25 cellular contexts compared by ENCODE assay signal in the genomic region with DNA sequence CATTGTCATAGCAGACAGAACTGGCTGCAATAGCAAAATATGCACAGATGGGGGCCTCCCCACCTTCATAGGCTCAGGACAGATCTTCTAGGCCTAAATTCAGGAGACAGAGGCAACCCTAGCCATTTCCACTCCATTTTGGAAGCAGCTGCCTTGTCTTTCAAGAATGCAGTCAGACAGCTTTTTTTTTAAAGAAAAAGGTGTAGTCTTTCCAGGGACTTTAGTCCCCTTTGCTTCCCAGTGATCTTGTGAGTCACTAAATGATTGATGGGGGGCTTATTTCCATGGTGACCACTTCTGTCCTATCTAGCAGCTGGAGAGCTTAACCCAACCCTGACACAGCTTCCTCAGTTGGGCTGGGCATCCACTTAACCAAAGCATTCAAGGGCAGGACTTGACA.
DNase-seq lines count a peak whose midpoint lies in the region; ATAC-seq and TF ChIP-seq lines count a peak whose summit lies in the region.
"Had no signal": no experiment of that assay in that cellular context is flagged by ENCODE, and none has a peak within 500 bp of the region (broad histone marks: within the 10 kb centered on the region; RNA-seq: fewer than 3 reads in every experiment).

No MANE protein-coding gene starts in this region.

- H3K27ac ChIP-seq in OCI-LY3 (ENCODE audit: low read length) (no peak overlapping the region), smooth muscle cell (ENCODE audit: low read depth) (peak overlapping the region; percentile 25)
- H3K27ac ChIP-seq: coronary artery, GM23248, RWPE1, suprapubic skin had no signal

- H3K4me1 ChIP-seq in OCI-LY3 (ENCODE audit: low read length) (peaks cover 15% of the 10 kb centered on the region), smooth muscle cell (ENCODE audit: low read depth) (no peaks in the 10 kb centered on the region)
- H3K4me1 ChIP-seq: suprapubic skin had no signal

- H3K9ac ChIP-seq in OCI-LY3 (ENCODE audit: low read length): no peak overlapping the region
- no peak overlapping the region for H3K9ac ChIP-seq in smooth muscle cell (ENCODE audit: low read depth)
- H3K9ac ChIP-seq: GM23248 had no signal

- H3K4me3 ChIP-seq in OCI-LY3 (ENCODE audit: low read length): no peak overlapping the region
- H3K4me3 ChIP-seq in smooth muscle cell: no peak overlapping the region
- H3K4me3 ChIP-seq: coronary artery, GM23248, skin epidermis, suprapubic skin had no signal

- intact Hi-C loops in sciatic nerve (cut with DNase I) (no loop called here), CD14-positive monocyte (cut with micrococcal nuclease) (no loop called here)

- peaks cover 0 to 2% (median 0%) of the 10 kb centered on the region in 3 donors for H3K27me3 Mint-ChIP-seq in CD14-positive monocyte (ENCODE audit: low read depth in 3 of 3)
- H3K27me3 Mint-ChIP-seq: activated CD4-positive, alpha-beta memory T cell treated with anti-CD3 and anti-CD28 coated beads for 36 hours had no signal

- H3K36me3 ChIP-seq in OCI-LY3 (replicated peaks; ENCODE audit: low read depth, low read length) (no peaks in the 10 kb centered on the region), smooth muscle cell (ENCODE audit: low read depth) (no peaks in the 10 kb centered on the region)
- H3K36me3 ChIP-seq: suprapubic skin had no signal

- H3K27me3 ChIP-seq in OCI-LY3 (ENCODE audit: low read depth, low read length): no peaks in the 10 kb centered on the region
- no peaks in the 10 kb centered on the region for H3K27me3 ChIP-seq in smooth muscle cell (ENCODE audit: low read depth)
- H3K27me3 ChIP-seq: suprapubic skin had no signal

- DNase-seq in DMS53 (lab: John Stamatoyannopoulos, UW): peak; percentile 19
- DNase-seq in DMS53 treated with DMSO at 0.1 percent for 48 hours (lab: John Stamatoyannopoulos, UW; ENCODE audit: unreplicated experiment): no peak
- peak; percentile 88 for DNase-seq in islet precursor cell
- DNase-seq in smooth muscle cell (lab: John Stamatoyannopoulos, UW; ENCODE audit: unreplicated experiment): no peak
- no peak for DNase-seq in sciatic nerve (ENCODE audit: low spot score)
- no peak for DNase-seq in CD14-positive monocyte (ENCODE audit: low spot score)
- no peak for DNase-seq in activated CD8-positive, alpha-beta memory T cell treated with anti-CD3 and anti-CD28 coated beads, Interleukin-2, amount 50 U/mL, for 4 hours
- DNase-seq: 8988T; activated CD4-positive, alpha-beta memory T cell treated with anti-CD3 and anti-CD28 coated beads for 36 hours; activated CD4-positive, CD25-positive, alpha-beta regulatory T cell; activated gamma-delta T cell treated with Interleukin-2 at 50 U/mL for 16 hours; AML-193; GM23248; left ventricle myocardium superior; NCI-H1436; NCI-H2107; NCI-H510A treated with DMSO at 0.1 percent for 48 hours; stimulated activated CD4-positive, alpha-beta T cell treated with anti-CD3 and anti-CD28 coated beads, Interleukin-2, amount 100 ng/mL, for 24 hours had no signal

- H3K27ac Mint-ChIP-seq in CD14-positive monocyte: no peak overlapping the region
- H3K27ac Mint-ChIP-seq: activated CD4-positive, alpha-beta memory T cell treated with anti-CD3 and anti-CD28 coated beads for 36 hours; stimulated activated effector memory CD8-positive, alpha-beta T cell treated with anti-CD3 and anti-CD28 coated beads, Interleukin-12 subunit alpha, Interleukin-12 subunit beta, amount 100 ng/mL, for 72 hours had no signal

- H3K36me3 Mint-ChIP-seq in CD14-positive monocyte: no peaks in the 10 kb centered on the region
- H3K36me3 Mint-ChIP-seq: activated CD4-positive, alpha-beta memory T cell treated with anti-CD3 and anti-CD28 coated beads for 36 hours; brain; stimulated activated effector memory CD8-positive, alpha-beta T cell treated with anti-CD3 and anti-CD28 coated beads, Interleukin-12 subunit alpha, Interleukin-12 subunit beta, amount 100 ng/mL, for 72 hours had no signal

- H4K20me1 ChIP-seq in OCI-LY3 (ENCODE audit: insufficient read depth, low read length) (no peaks in the 10 kb centered on the region), smooth muscle cell (ENCODE audit: low read depth) (no peaks in the 10 kb centered on the region)

- peaks cover 0 to 3% (median 0%) of the 10 kb centered on the region in 7 donors for H3K9me3 Mint-ChIP-seq in CD14-positive monocyte
- H3K9me3 Mint-ChIP-seq: stimulated activated effector memory CD8-positive, alpha-beta T cell treated with anti-CD3 and anti-CD28 coated beads, Interleukin-12 subunit alpha, Interleukin-12 subunit beta, amount 100 ng/mL, for 72 hours had no signal

- H2AFZ ChIP-seq in OCI-LY3 (ENCODE audit: low read depth, low read length) (no peak overlapping the region), smooth muscle cell (ENCODE audit: low read depth) (no peak overlapping the region)
- H2AFZ ChIP-seq: GM23248 had no signal

- no peaks in the 10 kb centered on the region for H3K4me1 Mint-ChIP-seq in CD14-positive monocyte
- H3K4me1 Mint-ChIP-seq: stimulated activated effector memory CD8-positive, alpha-beta T cell treated with anti-CD3 and anti-CD28 coated beads, Interleukin-12 subunit alpha, Interleukin-12 subunit beta, amount 100 ng/mL, for 72 hours had no signal

- H3K4me3 Mint-ChIP-seq in CD14-positive monocyte: no peak overlapping the region
- H3K4me3 Mint-ChIP-seq: activated CD4-positive, alpha-beta memory T cell treated with anti-CD3 and anti-CD28 coated beads for 36 hours; brain; stimulated activated effector memory CD8-positive, alpha-beta T cell treated with anti-CD3 and anti-CD28 coated beads, Interleukin-12 subunit alpha, Interleukin-12 subunit beta, amount 100 ng/mL, for 72 hours had no signal

- H3K9me3 ChIP-seq in OCI-LY3 (ENCODE audit: insufficient read depth, low read length) (no peaks in the 10 kb centered on the region), smooth muscle cell (replicated peaks; ENCODE audit: low read depth) (no peaks in the 10 kb centered on the region)
- H3K9me3 ChIP-seq: suprapubic skin had no signal

- peaks cover 6% of the 10 kb centered on the region for H3F3A ChIP-seq in smooth muscle cell (ENCODE audit: low read depth)

- H3K4me2 ChIP-seq in OCI-LY3 (ENCODE audit: low read length): no peak overlapping the region
- no peak overlapping the region for H3K4me2 ChIP-seq in smooth muscle cell

- no peak for ATAC-seq in sciatic nerve
- ATAC-seq: stimulated activated effector memory CD8-positive, alpha-beta T cell treated with anti-CD3 and anti-CD28 coated beads, Interleukin-12 subunit alpha, Interleukin-12 subunit beta, amount 100 ng/mL, for 72 hours had no signal

- 0 out of 2 replicates have a peak, but pooled peaks have one; percentile 5 for TF ChIP-seq CTCF in OCI-LY3 (IDR thresholded peaks at IDR 0.05; ENCODE audit: low read depth, low read length)
- TF ChIP-seq CTCF in smooth muscle cell (IDR thresholded peaks at IDR 0.05; ENCODE audit: borderline replicate concordance, insufficient read depth, poor library complexity, severe bottlenecking): no peak
- no peak for TF ChIP-seq CTCF in CD14-positive monocyte (IDR thresholded peaks at IDR 0.05)

- H3K79me2 ChIP-seq in OCI-LY3 (ENCODE audit: low read length) (no peaks in the 10 kb centered on the region), smooth muscle cell (ENCODE audit: low read depth) (no peaks in the 10 kb centered on the region)

Comparison
In these comparisons a context has a peak if more than half of its experiments do, and no peak if none do; other contexts are left out.
1. DNase-seq: peak in DMS53 (single experiment) and islet precursor cell (single experiment); none in DMS53 treated with DMSO at 0.1 percent for 48 hours (single experiment), smooth muscle cell (single experiment), sciatic nerve (single experiment), CD14-positive monocyte (single experiment) and activated CD8-positive, alpha-beta memory T cell treated with anti-CD3 and anti-CD28 coated beads, Interleukin-2, amount 50 U/mL, for 4 hours (single experiment).